ENCODE assay signal across 8 cellular contexts in the genomic region with DNA sequence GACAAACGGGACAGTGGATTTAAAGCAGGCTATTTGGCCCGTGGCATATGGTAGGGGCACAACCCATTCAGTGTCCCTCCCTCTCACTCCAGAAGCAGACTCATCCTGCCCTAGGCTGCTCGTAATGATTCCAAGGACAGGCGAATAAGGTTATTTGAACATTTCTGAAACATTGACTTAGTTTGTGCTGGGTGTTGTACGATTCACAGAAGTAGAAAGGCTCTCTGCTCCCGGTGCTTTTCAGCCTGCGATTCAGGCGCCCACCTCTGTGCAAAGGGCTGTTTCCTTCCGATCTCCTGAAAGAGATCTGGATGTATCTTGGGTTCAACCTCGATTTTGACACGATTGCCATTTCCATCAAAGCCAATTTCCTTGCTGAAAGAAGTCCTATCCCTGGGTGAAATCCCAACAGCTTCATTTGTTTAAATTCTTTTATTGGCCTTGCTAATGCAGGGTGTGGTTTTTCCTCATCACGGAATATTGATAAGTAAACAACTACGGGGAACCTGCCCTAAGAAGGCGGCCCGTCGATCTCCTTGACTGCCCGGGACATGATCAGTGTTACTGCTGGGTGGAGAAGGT. TPM values are rescaled to one million over a fixed set of nuclear protein-coding genes. Genes with fewer than 3 reads are reported as not detected.
A peak's percentile ranks its signal among the peaks of the same experiment; 100 is the strongest.
DNase-seq lines count a peak whose midpoint lies in the region; ATAC-seq, FAIRE-seq and TF ChIP-seq lines count a peak whose summit lies in the region.

No MANE protein-coding gene starts in this region.

- peaks cover 5% of the 10 kb centered on the region for H3K27me3 Mint-ChIP-seq in neural crest cell (ENCODE audit: low read depth)

- peak overlapping the region; percentile 43 for H2AFZ ChIP-seq in PC-3 (ENCODE audit: low read length)

- POLR2A ChIA-PET in PC-3 (lab: Charles Lee; ENCODE audit: unreplicated experiment): interaction anchor here (0.5 to 1.7 kb wide), 11 partner anchors 12 to 1182 kb away, joined by 3 to 41 read pairs (median 4); no protein-coding TSS in a partner anchor

- H3K4me1 ChIP-seq in PC-3 (ENCODE audit: insufficient read depth, low read length): peaks cover 42% of the 10 kb centered on the region
- H3K4me1 ChIP-seq in endocrine pancreas (ENCODE audit: control insufficient read depth, insufficient read depth, low read length): peaks cover 11% of the 10 kb centered on the region

- peak overlapping the region; percentile 95 for H3K27ac ChIP-seq in PC-3 (ENCODE audit: low read length)

- H3K36me3 ChIP-seq in PC-3 (ENCODE audit: low read depth, low read length) (peaks cover 9% of the 10 kb centered on the region), endocrine pancreas (ENCODE audit: control insufficient read depth, insufficient read depth, low read length) (no peaks in the 10 kb centered on the region)

- peak overlapping the region; percentile 94 for H3K27ac Mint-ChIP-seq in neural crest cell (ENCODE audit: unreplicated experiment)

- H3K36me3 Mint-ChIP-seq in neural crest cell (ENCODE audit: low read depth): no peaks in the 10 kb centered on the region

- H3K9ac ChIP-seq in PC-3 (ENCODE audit: low read length) (peak overlapping the region; percentile 94), endocrine pancreas (ENCODE audit: control insufficient read depth, insufficient read depth, low read length) (peak overlapping the region; percentile 62)

- TF ChIP-seq CTCF in PC-3 (conservative IDR thresholded peaks at IDR 0.05; ENCODE audit: low read depth, low read length) (no peak), neural crest cell (conservative IDR thresholded peaks at IDR 0.05) (no peak), D721Med (IDR thresholded peaks at IDR 0.05; ENCODE audit: insufficient read depth, missing control alignments) (no peak)

- no peaks in the 10 kb centered on the region for H3K9me2 ChIP-seq in PC-3 (replicated peaks; ENCODE audit: low read length)

- H3K4me3 Mint-ChIP-seq in neural crest cell: no peak overlapping the region

- intact Hi-C loops in PC-3 (cut with micrococcal nuclease): loop anchor here (1.0 kb wide), 4 partner anchors 16 to 146 kb away; no protein-coding TSS in a partner anchor

- H3K79me2 ChIP-seq in PC-3 (ENCODE audit: low read length): peaks cover 52% of the 10 kb centered on the region

- H3F3A ChIP-seq in PC-3 (ENCODE audit: low read length, unreplicated experiment): no peaks in the 10 kb centered on the region

- peak; percentile 13 for ATAC-seq in PC-3
- no peak for ATAC-seq in HG03025 (IDR thresholded peaks at IDR 0.05; ENCODE audit: low FRiP score, unreplicated experiment)

- no peaks in the 10 kb centered on the region for H3K27me3 ChIP-seq in PC-3 (ENCODE audit: low read length)
- no peaks in the 10 kb centered on the region for H3K27me3 ChIP-seq in endocrine pancreas (ENCODE audit: control insufficient read depth, insufficient read depth, low read length)

- H3K4me1 Mint-ChIP-seq in neural crest cell: peaks cover 34% of the 10 kb centered on the region

- peaks cover 30% of the 10 kb centered on the region for H4K20me1 ChIP-seq in PC-3 (ENCODE audit: low read length)

- CTCF ChIA-PET in PC-3 (lab: Charles Lee): interaction anchor here (1.4 to 1.7 kb wide), 3 partner anchors 15 to 153 kb away, joined by 6 to 9 read pairs (median 6); no protein-coding TSS in a partner anchor

- peak overlapping the region; percentile 93 for H3K4me2 ChIP-seq in PC-3 (ENCODE audit: low read length)

- TSS peak; percentile 74 for BruUV-seq in PC-3 (replicated peaks; lab: Mats Ljungman, UMichigan)

- H3K9me3 Mint-ChIP-seq in neural crest cell: no peaks in the 10 kb centered on the region

- peak; percentile 35 for DNase-seq in DMS79 (lab: John Stamatoyannopoulos, UW)
- DNase-seq in DMS79 treated with DMSO at 0.1 percent for 48 hours (lab: John Stamatoyannopoulos, UW): no peak
- peak; percentile 72 for DNase-seq in PC-3
- no peak for DNase-seq in neural crest cell (ENCODE audit: low read depth, low spot score)
- DNase-seq in DMS53 treated with DMSO at 0.1 percent for 48 hours (lab: John Stamatoyannopoulos, UW; ENCODE audit: unreplicated experiment): no peak
- no peak for DNase-seq in D721Med (ENCODE audit: insufficient read length, low spot score)

- FAIRE-seq in D721Med (lab: Jason Lieb, UNC): no peak

- H3K4me3 ChIP-seq in PC-3 (ENCODE audit: low read length): peak overlapping the region; percentile 70
- peak overlapping the region; percentile 70 for H3K4me3 ChIP-seq in endocrine pancreas (ENCODE audit: control insufficient read depth, insufficient read depth, low read length)

- no peaks in the 10 kb centered on the region for H3K9me3 ChIP-seq in PC-3 (ENCODE audit: low read length)
- no peaks in the 10 kb centered on the region for H3K9me3 ChIP-seq in endocrine pancreas (ENCODE audit: control insufficient read depth, low read length)

RNA-seq across cellular contexts. Expression of gene ZC3H12C, which starts 1.1 kb away (rescaled TPM):
- total RNA-seq in PC-3 (2014; rRNA removed) (25.2 and 30.7 TPM in 2 replicates), neural crest cell (14.4 TPM in 2 replicates)

Comparison
In these comparisons a context has a peak if more than half of its experiments do, and no peak if none do; other contexts are left out.
1. DNase-seq: peak in DMS79 (single experiment) and PC-3 (single experiment); none in DMS79 treated with DMSO at 0.1 percent for 48 hours (single experiment), neural crest cell (single experiment), DMS53 treated with DMSO at 0.1 percent for 48 hours (single experiment) and D721Med (single experiment).